In the genomic region with DNA sequence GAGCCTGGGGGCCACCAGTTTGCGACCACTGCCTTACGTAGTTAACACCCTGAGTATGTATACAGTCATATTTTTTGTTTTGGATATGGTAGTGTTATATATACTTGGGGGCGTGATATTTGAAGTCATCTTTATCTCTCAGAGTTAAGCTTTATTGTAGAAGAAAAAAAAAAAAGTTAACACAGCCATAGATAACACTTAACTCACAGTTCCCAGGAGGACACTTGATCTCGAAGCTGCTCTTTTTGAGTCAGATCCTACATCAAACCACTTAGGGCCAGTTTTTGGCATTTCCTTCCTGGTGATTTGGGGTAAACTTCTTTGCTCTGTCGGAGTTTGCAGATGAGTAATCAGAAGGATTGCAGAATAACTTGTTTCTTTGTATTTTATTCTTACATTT, we compare ENCODE assay signal across 1 cellular context.
A peak's percentile ranks its signal among the peaks of the same experiment; 100 is the strongest.
TF ChIP-seq lines count a peak whose summit lies in the region.

No MANE protein-coding gene starts in this region.

TF ChIP-seq in GM12878, 131 proteins besides CTCF, POLR2A, EP300 and RAD21:
- TF ChIP-seq BCL11A (IDR thresholded peaks at IDR 0.05; ENCODE audit: low read depth, low read length) (0 out of 2 replicates have a peak, but pooled peaks have one; percentile 34), EED (IDR thresholded peaks at IDR 0.05; ENCODE audit: low read depth) (peak; percentile 33; the same call in 1 of the 2 replicates), POU2F2 (IDR thresholded peaks at IDR 0.05; ENCODE audit: borderline replicate concordance, low read depth, low read length) (no peak), ZNF384 (IDR thresholded peaks at IDR 0.05; ENCODE audit: borderline replicate concordance, low read depth, low read length) (peak; percentile 5; the same call in 1 of the 2 replicates), RUNX3 (IDR thresholded peaks at IDR 0.05; ENCODE audit: low read length) (peak; percentile 51; the same call in 1 of the 2 replicates), MTA2 (IDR thresholded peaks at IDR 0.05; ENCODE audit: low read depth) (no peak), HDAC2 (IDR thresholded peaks at IDR 0.05) (no peak), ZNF24 (IDR thresholded peaks at IDR 0.05) (no peak), EGR1 (IDR thresholded peaks at IDR 0.05; ENCODE audit: borderline replicate concordance in 1 of 2, low read depth in 2 of 2, low read length in 2 of 2) (peak in 1 of 2 experiments; percentile 36; a peak in 1 of 3 replicates), BCL3 (IDR thresholded peaks at IDR 0.05; ENCODE audit: borderline replicate concordance, insufficient read depth, low read depth, low read length, poor library complexity, severe bottlenecking) (no peak), PAX5 (IDR thresholded peaks at IDR 0.05; ENCODE audit: borderline replicate concordance, low read depth, low read length) (no peak), JUNB (IDR thresholded peaks at IDR 0.05) (peak; percentile 71), HCFC1 (IDR thresholded peaks at IDR 0.05; ENCODE audit: low read length) (no peak), BMI1 (IDR thresholded peaks at IDR 0.05; ENCODE audit: borderline replicate concordance) (no peak), SRF (IDR thresholded peaks at IDR 0.05; ENCODE audit: low read depth in 2 of 2, low read length in 2 of 2) (peak in 1 of 2 experiments; percentile 42; a peak in 1 of 4 replicates), MEF2B (IDR thresholded peaks at IDR 0.05; ENCODE audit: partially characterized antibody, poor library complexity, severe bottlenecking) (peak; percentile 14), IRF4 (IDR thresholded peaks at IDR 0.05; ENCODE audit: low read depth, low read length) (0 out of 2 replicates have a peak, but pooled peaks have one; percentile 16), CBFB (IDR thresholded peaks at IDR 0.05; ENCODE audit: low read depth) (no peak), SMAD5 (IDR thresholded peaks at IDR 0.05; ENCODE audit: low read depth) (no peak), ETV6 (conservative IDR thresholded peaks at IDR 0.05 in 1 of 2, IDR thresholded peaks at IDR 0.05 in 1 of 2; ENCODE audit: borderline replicate concordance in 1 of 2, low read depth in 1 of 2) (peak in 1 of 2 experiments; percentile 88; a peak in 2 of 4 replicates), BACH1 (IDR thresholded peaks at IDR 0.05; ENCODE audit: borderline replicate concordance) (no peak), TCF7 (IDR thresholded peaks at IDR 0.05; ENCODE audit: borderline replicate concordance) (no peak), FOXM1 (IDR thresholded peaks at IDR 0.05; ENCODE audit: low read depth, low read length) (0 out of 2 replicates have a peak, but pooled peaks have one; percentile 26)
- TF ChIP-seq, protein P1, sequence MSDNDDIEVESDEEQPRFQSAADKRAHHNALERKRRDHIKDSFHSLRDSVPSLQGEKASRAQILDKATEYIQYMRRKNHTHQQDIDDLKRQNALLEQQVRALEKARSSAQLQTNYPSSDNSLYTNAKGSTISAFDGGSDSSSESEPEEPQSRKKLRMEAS (IDR thresholded peaks at IDR 0.05; ENCODE audit: low read depth, low read length), result no peak
